Comparison of ENCODE assay signal across 10 cellular contexts in genomic region chr1:45518910-45519309, GRCh38. TPM values are rescaled to one million over a fixed set of nuclear protein-coding genes. Genes with fewer than 3 reads are reported as not detected.
A peak's percentile ranks its signal among the peaks of the same experiment; 100 is the strongest.
DNase-seq lines count a peak whose midpoint lies in the region; ATAC-seq and TF ChIP-seq lines count a peak whose summit lies in the region.
"Had no signal": no experiment of that assay in that cellular context is flagged by ENCODE, and none has a peak within 500 bp of the region (broad histone marks: within the 10 kb centered on the region; RNA-seq: fewer than 3 reads in every experiment).

No MANE protein-coding gene starts in this region.

- H4K8ac ChIP-seq in mesendoderm (ENCODE audit: low read depth, low read length), result no peak overlapping the region

- H3K79me1 ChIP-seq in mesendoderm (ENCODE audit: low read length), result peaks cover 11% of the 10 kb centered on the region

- peak overlapping the region; percentile 9 for H3K4me2 ChIP-seq in mesendoderm (ENCODE audit: low read length)

- H2BK15ac ChIP-seq in mesendoderm (replicated peaks; ENCODE audit: low read depth), result no peak overlapping the region

- H2BK120ac ChIP-seq in mesendoderm (ENCODE audit: low read depth, low read length), result no peak overlapping the region

- 84% methylated on average over 1 of the region's 1 CpG for WGBS in HUES64
- no CpG with 5 or more reads among the region's 1 CpG for WGBS in mesendoderm (ENCODE audit: extremely low coverage, insufficient coverage, low lambda C conversion rate)

- ATAC-seq in GM21447 (IDR thresholded peaks at IDR 0.05; ENCODE audit: unreplicated experiment), result no peak
- no peak for ATAC-seq in HG02763 (IDR thresholded peaks at IDR 0.05; ENCODE audit: unreplicated experiment)
- ATAC-seq: left ventricle myocardium superior had no signal

- no peak overlapping the region for H3K56ac ChIP-seq in mesendoderm (ENCODE audit: low read length)

- no peaks in the 10 kb centered on the region for H3K27me3 ChIP-seq in HUES64 (ENCODE audit: insufficient read depth, low read length)
- no peaks in the 10 kb centered on the region for H3K27me3 ChIP-seq in mesendoderm (ENCODE audit: insufficient read depth, low read length, poor library complexity)
- H3K27me3 ChIP-seq: upper lobe of left lung had no signal

- no peak overlapping the region for H3K23ac ChIP-seq in mesendoderm (ENCODE audit: low read length)

- H2BK5ac ChIP-seq in mesendoderm (ENCODE audit: low read length), result no peak overlapping the region

- TF ChIP-seq CTCF in GM10266 (IDR thresholded peaks at IDR 0.05; ENCODE audit: control insufficient read depth, insufficient read depth, low read depth, missing control alignments), result no peak

- peak overlapping the region; percentile 95 for H3K4me3 ChIP-seq in HUES64 (ENCODE audit: low read length)
- no peak overlapping the region for H3K4me3 ChIP-seq in mesendoderm (ENCODE audit: low read length)

- H2AK5ac ChIP-seq in mesendoderm (ENCODE audit: low read length), result no peak overlapping the region

- H3K27ac ChIP-seq in HUES64 (ENCODE audit: low read depth, low read length) (no peak overlapping the region), mesendoderm (ENCODE audit: low read depth, low read length) (no peak overlapping the region)

- H3K18ac ChIP-seq in mesendoderm (ENCODE audit: low read length), result no peak overlapping the region

- H3K9ac ChIP-seq in HUES64 (ENCODE audit: low read depth, low read length) (no peak overlapping the region), mesendoderm (ENCODE audit: low read length) (peak overlapping the region; percentile 12)

- H3K36me3 ChIP-seq in HUES64 (ENCODE audit: insufficient read depth, low read length) (peaks cover 53% of the 10 kb centered on the region), mesendoderm (ENCODE audit: control insufficient read depth, insufficient read depth, low read length) (peaks cover 20% of the 10 kb centered on the region)

- H3K9me3 ChIP-seq in HUES64 (ENCODE audit: insufficient read depth, low read depth, low read length), result no peaks in the 10 kb centered on the region
- H3K9me3 ChIP-seq: upper lobe of left lung had no signal

- DNase-seq in Ammon's horn (ENCODE audit: low spot score) (peak; percentile 64), astrocyte of the hippocampus (ENCODE audit: low read depth, low spot score) (peak; percentile 25), mesendoderm (no peak), kidney glomerular epithelial cell (lab: John Stamatoyannopoulos, UW) (no peak), GM10266 (ENCODE audit: extremely low spot score) (no peak)
- DNase-seq: left ventricle myocardium superior, upper lobe of left lung had no signal

- H4K5ac ChIP-seq in mesendoderm (ENCODE audit: low read length), result no peak overlapping the region

- H3K4me1 ChIP-seq in HUES64 (ENCODE audit: insufficient read depth, low read length), result peaks cover 19% of the 10 kb centered on the region
- no peaks in the 10 kb centered on the region for H3K4me1 ChIP-seq in mesendoderm (ENCODE audit: control insufficient read depth, low read depth, low read length)

- peaks cover 51% of the 10 kb centered on the region for H3K79me2 ChIP-seq in mesendoderm (ENCODE audit: control insufficient read depth, insufficient read depth, low read length)

- no peak overlapping the region for H3K4ac ChIP-seq in mesendoderm (ENCODE audit: low read depth, low read length)

RNA-seq across cellular contexts. Expression of gene PRDX1, which starts 2.8 kb away (rescaled TPM):
- polyA plus RNA-seq in HUES64 (2013, experiment 1 of 2), result 869 TPM
- polyA plus RNA-seq in HUES64 (2013, experiment 2 of 2), result 854 TPM
- polyA plus RNA-seq in mesendoderm (2013, experiment 1 of 2), result 1,174 TPM
- 1,171 TPM for polyA plus RNA-seq in mesendoderm (2013, experiment 2 of 2)

RNA-seq across cellular contexts. Expression of gene MMACHC, which starts 18.8 kb away (rescaled TPM):
- polyA plus RNA-seq in HUES64 (2013, experiment 1 of 2), result 6.7 TPM
- 7.1 TPM for polyA plus RNA-seq in HUES64 (2013, experiment 2 of 2)
- polyA plus RNA-seq in mesendoderm (2013, experiment 1 of 2), result 10.7 TPM
- polyA plus RNA-seq in mesendoderm (2013, experiment 2 of 2), result 11.6 TPM

RNA-seq across cellular contexts. Expression of gene CCDC163, which starts 19.0 kb away (rescaled TPM):
- polyA plus RNA-seq in HUES64 (2013, experiment 1 of 2), result 1.0 TPM
- 1.2 TPM for polyA plus RNA-seq in HUES64 (2013, experiment 2 of 2)
- 1.6 TPM for polyA plus RNA-seq in mesendoderm (2013, experiment 1 of 2)
- polyA plus RNA-seq in mesendoderm (2013, experiment 2 of 2), result 1.8 TPM

RNA-seq across cellular contexts. Expression of gene TESK2, which starts 27.9 kb away (rescaled TPM):
- 3.5 TPM for polyA plus RNA-seq in HUES64 (2013, experiment 1 of 2)
- 4.9 TPM for polyA plus RNA-seq in HUES64 (2013, experiment 2 of 2)
- polyA plus RNA-seq in mesendoderm (2013, experiment 1 of 2), result 3.1 TPM
- 3.3 TPM for polyA plus RNA-seq in mesendoderm (2013, experiment 2 of 2)

RNA-seq across cellular contexts. Expression of gene AKR1A1, which starts 31.7 kb away (rescaled TPM):
- polyA plus RNA-seq in HUES64 (2013, experiment 1 of 2), result 165 TPM
- 188 TPM for polyA plus RNA-seq in HUES64 (2013, experiment 2 of 2)
- polyA plus RNA-seq in mesendoderm (2013, experiment 1 of 2), result 169 TPM
- polyA plus RNA-seq in mesendoderm (2013, experiment 2 of 2), result 177 TPM

Comparison
In these comparisons a context has a peak if more than half of its experiments do, and no peak if none do; other contexts are left out.
1. DNase-seq: peak in Ammon's horn (single experiment) and astrocyte of the hippocampus (single experiment); none in mesendoderm (single experiment), kidney glomerular epithelial cell (single experiment) and GM10266 (single experiment).